In the genomic region with DNA sequence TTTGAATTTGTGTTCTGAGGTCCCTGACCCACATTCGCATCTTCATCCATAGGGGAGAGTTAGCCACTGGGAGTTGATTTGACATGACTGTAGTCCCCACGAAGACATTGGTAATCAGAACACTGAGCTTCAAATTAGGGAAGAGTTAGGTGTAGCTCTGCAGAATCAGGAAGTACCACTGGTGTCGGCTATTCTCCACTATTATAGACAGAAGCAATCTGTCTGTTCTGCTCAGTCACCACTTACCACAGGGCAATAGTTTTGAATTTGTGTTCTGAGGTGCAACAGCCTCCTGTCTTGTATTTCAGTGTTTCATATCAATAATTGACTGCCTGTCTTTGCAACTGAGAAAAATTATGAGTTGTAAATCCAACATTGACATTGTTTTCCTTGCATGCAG, we compare ENCODE assay signal across 17 cellular contexts.
DNase-seq lines count a peak whose midpoint lies in the region; ATAC-seq, FAIRE-seq and TF ChIP-seq lines count a peak whose summit lies in the region.
"Had no signal": no experiment of that assay in that cellular context is flagged by ENCODE, and none has a peak within 500 bp of the region (broad histone marks: within the 10 kb centered on the region; RNA-seq: fewer than 3 reads in every experiment).

No MANE protein-coding gene starts in this region.

- POLR2A ChIA-PET in GM12878 (lab: Charles Lee) = no interaction called here

- H3K9me2 ChIP-seq in DOHH2 (replicated peaks; ENCODE audit: control insufficient read depth, low read length) = no peaks in the 10 kb centered on the region

- no peaks in the 10 kb centered on the region for H3F3A ChIP-seq in DOHH2 (ENCODE audit: control insufficient read depth, insufficient read depth)

- CTCF ChIA-PET in GM12878 (lab: Yijun Ruan, JAX) = no interaction called here

- H3K27ac ChIP-seq in DOHH2 (ENCODE audit: low read depth, low read length) = no peak overlapping the region
- no peak overlapping the region for H3K27ac ChIP-seq in OCI-LY3 (ENCODE audit: low read length)
- no peak overlapping the region for H3K27ac ChIP-seq in GM12878 (ENCODE audit: control insufficient read depth, insufficient read depth)
- H3K27ac ChIP-seq: KMS-11 had no signal

- TF ChIP-seq CTCF in DOHH2 (IDR thresholded peaks at IDR 0.05; ENCODE audit: low read depth, low read length, poor library complexity, severe bottlenecking) (no peak), OCI-LY3 (IDR thresholded peaks at IDR 0.05; ENCODE audit: low read depth, low read length) (no peak), GM12878 (IDR thresholded peaks at IDR 0.05 in 2 of 3, conservative IDR thresholded peaks at IDR 0.05 in 1 of 3; ENCODE audit: control insufficient read depth in 2 of 3, extremely low read depth in 1 of 3, insufficient read depth in 1 of 3, low read depth in 3 of 3, low read length in 3 of 3) (no peak)

- RAD21 ChIA-PET in GM12878 (lab: Charles Lee; ENCODE audit: unreplicated experiment) = no interaction called here

- BruUV-seq in GM12878 (replicated peaks; lab: Mats Ljungman, UMichigan) = no TSS peak

- 0 out of 2 replicates have a peak overlapping the region, but pooled peaks have one; percentile 27 for H3K4me3 ChIP-seq in DOHH2 (ENCODE audit: low read length)
- no peak overlapping the region for H3K4me3 ChIP-seq in OCI-LY3 (ENCODE audit: low read length)
- no peak overlapping the region for H3K4me3 ChIP-seq in GM12878

- FAIRE-seq in H54 (lab: Jason Lieb, UNC) (peak; percentile 65), GM12878 (lab: Jason Lieb, UNC) (peak; percentile 31)

- DNase-seq in H54 (ENCODE audit: insufficient read length, low spot score) = no peak
- DNase-seq in GM12878 (ENCODE audit: low read depth, low spot score) = no peak
- DNase-seq in DMS153 (lab: John Stamatoyannopoulos, UW) = no peak
- DNase-seq in central memory CD4-positive, alpha-beta T cell = no peak
- DNase-seq: BE2C; C1 segment of cervical spinal cord; CD4-positive, CD25-positive, alpha-beta regulatory T cell; CD8-positive, alpha-beta memory T cell; COR-L47; DMS 273 treated with DMSO at 0.1 percent for 48 hours; GDM1; GOT3; H9 had no signal

- H3K36me3 ChIP-seq in DOHH2 (ENCODE audit: control insufficient read depth, low read length) (no peaks in the 10 kb centered on the region), OCI-LY3 (replicated peaks; ENCODE audit: low read depth, low read length) (peaks cover 14% of the 10 kb centered on the region), GM12878 (ENCODE audit: control insufficient read depth in 2 of 2, insufficient read depth in 2 of 2, low read length in 1 of 2) (no peaks in the 10 kb centered on the region)
- H3K36me3 ChIP-seq: BE2C had no signal

- H3K4me2 ChIP-seq in DOHH2 (ENCODE audit: low read length) (peak overlapping the region; percentile 23), OCI-LY3 (ENCODE audit: low read length) (no peak overlapping the region), GM12878 (ENCODE audit: control insufficient read depth, insufficient read depth) (no peak overlapping the region)
- H3K4me2 ChIP-seq: KMS-11 had no signal

- H3K27me3 ChIP-seq in DOHH2 (ENCODE audit: control insufficient read depth, low read length) = no peaks in the 10 kb centered on the region
- no peaks in the 10 kb centered on the region for H3K27me3 ChIP-seq in OCI-LY3 (ENCODE audit: low read depth, low read length)
- no peaks in the 10 kb centered on the region for H3K27me3 ChIP-seq in GM12878 (replicated peaks in 1 of 2; ENCODE audit: control insufficient read depth in 2 of 2, insufficient read depth in 2 of 2, low read length in 1 of 2)
- H3K27me3 ChIP-seq: BE2C had no signal

- TF ChIP-seq POLR2A in H54 (IDR thresholded peaks at IDR 0.05; ENCODE audit: low read depth, low read length) = no peak
- no peak for TF ChIP-seq POLR2A in GM12878 (IDR thresholded peaks at IDR 0.05; ENCODE audit: low read depth, low read length)

- H3K4me1 ChIP-seq in DOHH2 (ENCODE audit: control insufficient read depth, low read length) = peaks cover 46% of the 10 kb centered on the region
- H3K4me1 ChIP-seq in OCI-LY3 (ENCODE audit: low read length) = peaks cover 25% of the 10 kb centered on the region
- no peaks in the 10 kb centered on the region for H3K4me1 ChIP-seq in GM12878 (ENCODE audit: control insufficient read depth, insufficient read depth, low read length)
- H3K4me1 ChIP-seq: BE2C had no signal

- SMC1A ChIA-PET in GM12878 (lab: Charles Lee; ENCODE audit: uncharacterized antibody, unreplicated experiment) = no interaction called here

- TF ChIP-seq RAD21 in GM12878 (IDR thresholded peaks at IDR 0.05; ENCODE audit: insufficient read depth, low read depth, low read length) = no peak

- intact Hi-C loops in GM12878 (cut with micrococcal nuclease; ENCODE audit: unreplicated experiment) = no loop called here

- H3K9me3 ChIP-seq in DOHH2 (ENCODE audit: control insufficient read depth, insufficient read depth, low read length) (no peaks in the 10 kb centered on the region), OCI-LY3 (ENCODE audit: insufficient read depth, low read length) (peaks cover 4% of the 10 kb centered on the region; the same call in 1 of the 2 replicates), GM12878 (replicated peaks; ENCODE audit: control insufficient read depth, insufficient read depth, low read length) (no peaks in the 10 kb centered on the region)

- H3K9ac ChIP-seq in OCI-LY3 (ENCODE audit: low read length) (no peak overlapping the region), GM12878 (ENCODE audit: control insufficient read depth, insufficient read depth, low read length) (no peak overlapping the region)
- H3K9ac ChIP-seq: KMS-11 had no signal

- no peak for TF ChIP-seq EP300 in GM12878 (IDR thresholded peaks at IDR 0.05; ENCODE audit: borderline replicate concordance in 1 of 2, control insufficient read depth in 1 of 2, low read depth in 2 of 2, low read length in 2 of 2)

- H2AFZ ChIP-seq in OCI-LY3 (ENCODE audit: low read depth, low read length) (peak overlapping the region; percentile 35; the same call in 1 of the 2 replicates), GM12878 (ENCODE audit: control insufficient read depth, low read depth, low read length) (no peak overlapping the region)

- H3K79me2 ChIP-seq in DOHH2 (ENCODE audit: control insufficient read depth, low read length) = no peaks in the 10 kb centered on the region
- no peaks in the 10 kb centered on the region for H3K79me2 ChIP-seq in OCI-LY3 (ENCODE audit: low read length)
- no peaks in the 10 kb centered on the region for H3K79me2 ChIP-seq in GM12878 (ENCODE audit: control insufficient read depth, insufficient read depth, low read length)

- ATAC-seq in GM12878 (no peak), GM18511 (IDR thresholded peaks at IDR 0.05; ENCODE audit: unreplicated experiment) (no peak)

- 0% methylated on average over 3 of the region's 3 CpGs for WGBS in GM12878 (ENCODE audit: insufficient coverage, insufficient replicate concordance, low lambda C conversion rate, missing lambda C conversion rate)

- H4K20me1 ChIP-seq in DOHH2 (ENCODE audit: control insufficient read depth, insufficient read depth, low read depth, low read length) (no peaks in the 10 kb centered on the region), OCI-LY3 (ENCODE audit: insufficient read depth, low read length) (no peaks in the 10 kb centered on the region), GM12878 (ENCODE audit: control insufficient read depth, insufficient read depth) (no peaks in the 10 kb centered on the region)

- in situ Hi-C loops in GM12878 (cut with MboI) = no loop called here

TF ChIP-seq in GM12878, 131 proteins besides CTCF, POLR2A, EP300 and RAD21 (continues in another document):
- TF ChIP-seq, protein P1, sequence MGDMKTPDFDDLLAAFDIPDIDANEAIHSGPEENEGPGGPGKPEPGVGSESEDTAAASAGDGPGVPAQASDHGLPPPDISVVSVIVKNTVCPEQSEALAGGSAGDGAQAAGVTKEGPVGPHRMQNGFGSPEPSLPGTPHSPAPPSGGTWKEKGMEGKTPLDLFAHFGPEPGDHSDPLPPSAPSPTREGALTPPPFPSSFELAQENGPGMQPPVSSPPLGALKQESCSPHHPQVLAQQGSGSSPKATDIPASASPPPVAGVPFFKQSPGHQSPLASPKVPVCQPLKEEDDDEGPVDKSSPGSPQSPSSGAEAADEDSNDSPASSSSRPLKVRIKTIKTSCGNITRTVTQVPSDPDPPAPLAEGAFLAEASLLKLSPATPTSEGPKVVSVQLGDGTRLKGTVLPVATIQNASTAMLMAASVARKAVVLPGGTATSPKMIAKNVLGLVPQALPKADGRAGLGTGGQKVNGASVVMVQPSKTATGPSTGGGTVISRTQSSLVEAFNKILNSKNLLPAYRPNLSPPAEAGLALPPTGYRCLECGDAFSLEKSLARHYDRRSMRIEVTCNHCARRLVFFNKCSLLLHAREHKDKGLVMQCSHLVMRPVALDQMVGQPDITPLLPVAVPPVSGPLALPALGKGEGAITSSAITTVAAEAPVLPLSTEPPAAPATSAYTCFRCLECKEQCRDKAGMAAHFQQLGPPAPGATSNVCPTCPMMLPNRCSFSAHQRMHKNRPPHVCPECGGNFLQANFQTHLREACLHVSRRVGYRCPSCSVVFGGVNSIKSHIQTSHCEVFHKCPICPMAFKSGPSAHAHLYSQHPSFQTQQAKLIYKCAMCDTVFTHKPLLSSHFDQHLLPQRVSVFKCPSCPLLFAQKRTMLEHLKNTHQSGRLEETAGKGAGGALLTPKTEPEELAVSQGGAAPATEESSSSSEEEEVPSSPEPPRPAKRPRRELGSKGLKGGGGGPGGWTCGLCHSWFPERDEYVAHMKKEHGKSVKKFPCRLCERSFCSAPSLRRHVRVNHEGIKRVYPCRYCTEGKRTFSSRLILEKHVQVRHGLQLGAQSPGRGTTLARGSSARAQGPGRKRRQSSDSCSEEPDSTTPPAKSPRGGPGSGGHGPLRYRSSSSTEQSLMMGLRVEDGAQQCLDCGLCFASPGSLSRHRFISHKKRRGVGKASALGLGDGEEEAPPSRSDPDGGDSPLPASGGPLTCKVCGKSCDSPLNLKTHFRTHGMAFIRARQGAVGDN (IDR thresholded peaks at IDR 0.05) = no peak
- TF ChIP-seq RBBP5 (conservative IDR thresholded peaks at IDR 0.05) = no peak
- TF ChIP-seq, protein P2, sequence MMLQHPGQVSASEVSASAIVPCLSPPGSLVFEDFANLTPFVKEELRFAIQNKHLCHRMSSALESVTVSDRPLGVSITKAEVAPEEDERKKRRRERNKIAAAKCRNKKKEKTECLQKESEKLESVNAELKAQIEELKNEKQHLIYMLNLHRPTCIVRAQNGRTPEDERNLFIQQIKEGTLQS (IDR thresholded peaks at IDR 0.05; ENCODE audit: borderline replicate concordance, extremely low read depth, low read depth, low read length) = no peak
